Comparison of ENCODE assay signal across 1 cellular context in the genomic region with DNA sequence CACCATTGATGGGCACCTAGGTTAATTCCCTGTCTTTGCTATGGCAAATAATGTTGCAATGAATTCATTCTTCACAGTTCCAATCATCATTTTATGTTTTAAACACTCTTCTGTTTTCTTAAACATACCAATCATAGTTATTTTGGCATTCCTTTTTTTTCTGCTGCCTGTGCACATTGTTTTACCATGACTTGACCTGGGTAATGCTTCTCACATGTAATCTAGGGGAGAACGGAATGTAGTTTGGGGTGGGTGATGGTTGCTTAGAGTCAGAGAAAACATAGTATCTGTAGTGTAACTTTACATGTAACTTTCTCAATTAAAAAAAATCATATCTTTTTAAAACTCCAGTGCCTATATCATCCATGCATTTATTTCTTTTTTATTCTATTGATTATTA.
TF ChIP-seq lines count a peak whose summit lies in the region.

No MANE protein-coding gene starts in this region.

TF ChIP-seq in IMR-90, 13 proteins besides CTCF, POLR2A, EP300 and RAD21:
- TF ChIP-seq, protein P1, sequence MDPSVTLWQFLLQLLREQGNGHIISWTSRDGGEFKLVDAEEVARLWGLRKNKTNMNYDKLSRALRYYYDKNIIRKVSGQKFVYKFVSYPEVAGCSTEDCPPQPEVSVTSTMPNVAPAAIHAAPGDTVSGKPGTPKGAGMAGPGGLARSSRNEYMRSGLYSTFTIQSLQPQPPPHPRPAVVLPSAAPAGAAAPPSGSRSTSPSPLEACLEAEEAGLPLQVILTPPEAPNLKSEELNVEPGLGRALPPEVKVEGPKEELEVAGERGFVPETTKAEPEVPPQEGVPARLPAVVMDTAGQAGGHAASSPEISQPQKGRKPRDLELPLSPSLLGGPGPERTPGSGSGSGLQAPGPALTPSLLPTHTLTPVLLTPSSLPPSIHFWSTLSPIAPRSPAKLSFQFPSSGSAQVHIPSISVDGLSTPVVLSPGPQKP (IDR thresholded peaks at IDR 0.05; ENCODE audit: borderline replicate concordance, low read depth, low read length): no peak
- TF ChIP-seq MAFK (IDR thresholded peaks at IDR 0.05; ENCODE audit: low read depth, low read length): peak; percentile 76
